Comparison of ENCODE assay signal across 19 cellular contexts in the genomic region with DNA sequence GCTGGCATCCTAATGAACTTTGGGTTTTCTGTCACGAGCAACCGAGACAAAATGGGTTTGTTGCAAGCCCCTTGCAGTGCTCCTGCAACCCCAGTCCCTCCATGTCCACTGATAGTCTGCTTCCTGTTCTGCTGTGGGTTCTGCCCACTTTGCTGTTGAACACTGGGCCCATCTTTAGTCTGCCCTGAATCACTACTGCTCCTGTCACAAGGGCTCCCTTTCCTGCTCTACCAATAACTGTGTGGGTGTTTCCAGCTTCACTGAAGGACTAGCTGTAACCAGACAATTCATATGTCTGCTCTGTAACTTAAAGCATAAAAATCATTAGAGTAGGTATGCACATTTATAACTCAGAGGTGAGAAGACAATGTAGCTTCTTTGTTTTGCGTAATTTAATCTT. TPM values are rescaled to one million over a fixed set of nuclear protein-coding genes. Genes with fewer than 3 reads are reported as not detected.
DNase-seq lines count a peak whose midpoint lies in the region; ATAC-seq and TF ChIP-seq lines count a peak whose summit lies in the region.
"Had no signal": no experiment of that assay in that cellular context is flagged by ENCODE, and none has a peak within 500 bp of the region (broad histone marks: within the 10 kb centered on the region; RNA-seq: fewer than 3 reads in every experiment).

No MANE protein-coding gene starts in this region.

- ATAC-seq in GM21786 (IDR thresholded peaks at IDR 0.05; ENCODE audit: unreplicated experiment): no peak

- H3K4me1 ChIP-seq in GM23248 (ENCODE audit: insufficient read depth): peaks cover 21% of the 10 kb centered on the region
- H3K4me1 ChIP-seq in esophagus muscularis mucosa: no peaks in the 10 kb centered on the region
- no peaks in the 10 kb centered on the region for H3K4me1 ChIP-seq in smooth muscle cell (ENCODE audit: low read depth)
- H3K4me1 ChIP-seq: left ventricle myocardium inferior had no signal

- H3K27me3 ChIP-seq in GM23248 (replicated peaks; ENCODE audit: insufficient read depth) (no peaks in the 10 kb centered on the region), esophagus muscularis mucosa (no peaks in the 10 kb centered on the region), smooth muscle cell (ENCODE audit: low read depth) (no peaks in the 10 kb centered on the region)
- H3K27me3 ChIP-seq: BLaER1 had no signal

- H3K4me2 ChIP-seq in GM23248 (ENCODE audit: unreplicated experiment) (no peak overlapping the region), smooth muscle cell (no peak overlapping the region)
- H3K4me2 ChIP-seq: BLaER1 had no signal

- TF ChIP-seq CTCF in esophagus muscularis mucosa (IDR thresholded peaks at IDR 0.05) (no peak), smooth muscle cell (IDR thresholded peaks at IDR 0.05; ENCODE audit: borderline replicate concordance, insufficient read depth, poor library complexity, severe bottlenecking) (no peak)

- H4K20me1 ChIP-seq in GM23248 (ENCODE audit: insufficient read depth) (no peaks in the 10 kb centered on the region), smooth muscle cell (ENCODE audit: low read depth) (no peaks in the 10 kb centered on the region)
- H4K20me1 ChIP-seq: BLaER1 had no signal

- H3K4me3 ChIP-seq in GM23248: no peak overlapping the region
- no peak overlapping the region for H3K4me3 ChIP-seq in esophagus muscularis mucosa
- H3K4me3 ChIP-seq in smooth muscle cell: no peak overlapping the region
- H3K4me3 ChIP-seq: BLaER1, left ventricle myocardium inferior had no signal

- H3K9me2 ChIP-seq in GM23248 (ENCODE audit: insufficient read depth): no peaks in the 10 kb centered on the region

- H3K79me2 ChIP-seq in GM23248 (ENCODE audit: insufficient read depth) (no peaks in the 10 kb centered on the region), smooth muscle cell (ENCODE audit: low read depth) (no peaks in the 10 kb centered on the region)

- peaks cover 3% of the 10 kb centered on the region for H3K9me3 Mint-ChIP-seq in activated CD4-positive, alpha-beta memory T cell treated with anti-CD3 and anti-CD28 coated beads, Interleukin-2, amount 10 ng/mL, durations not matched to agents 7 days and 5 days
- peaks cover 2% of the 10 kb centered on the region for H3K9me3 Mint-ChIP-seq in activated CD4-positive, alpha-beta memory T cell treated with anti-CD3 and anti-CD28 coated beads for 36 hours

- H3K27ac Mint-ChIP-seq in activated CD4-positive, alpha-beta memory T cell treated with anti-CD3 and anti-CD28 coated beads, Interleukin-2, amount 10 ng/mL, durations not matched to agents 7 days and 5 days: peak overlapping the region; percentile 59
- H3K27ac Mint-ChIP-seq in activated CD4-positive, alpha-beta memory T cell treated with anti-CD3 and anti-CD28 coated beads for 36 hours: no peak overlapping the region

- H3K9ac ChIP-seq in GM23248 (no peak overlapping the region), smooth muscle cell (ENCODE audit: low read depth) (peak overlapping the region; percentile 72)
- H3K9ac ChIP-seq: BLaER1 had no signal

- TF ChIP-seq POLR2A in esophagus muscularis mucosa (IDR thresholded peaks at IDR 0.05; ENCODE audit: low read depth): no peak

- CTCF ChIA-PET in activated CD4-positive, alpha-beta memory T cell treated with anti-CD3 and anti-CD28 coated beads, Interleukin-2, amount 10 ng/mL, durations not matched to agents 7 days and 5 days (lab: Charles Lee): interaction anchor here (0.9 to 5.4 kb wide), 4 partner anchors 9 to 156 kb away, joined by 3 to 55 read pairs (median 4); partner anchors contain the start of gene OXSR1
- CTCF ChIA-PET in activated CD4-positive, alpha-beta memory T cell treated with anti-CD3 and anti-CD28 coated beads for 36 hours (lab: Charles Lee): interaction anchor here (0.6 to 1.5 kb wide), 3 partner anchors 12 to 83 kb away, joined by 3 read pairs; partner anchors contain the start of gene OXSR1

- no peak overlapping the region for H3K4me3 Mint-ChIP-seq in activated CD4-positive, alpha-beta memory T cell treated with anti-CD3 and anti-CD28 coated beads, Interleukin-2, amount 10 ng/mL, durations not matched to agents 7 days and 5 days
- no peak overlapping the region for H3K4me3 Mint-ChIP-seq in activated CD4-positive, alpha-beta memory T cell treated with anti-CD3 and anti-CD28 coated beads for 36 hours
- H3K4me3 Mint-ChIP-seq: activated naive CD8-positive, alpha-beta T cell treated with anti-CD3 and anti-CD28 coated beads, Interleukin-2, amount 10 ng/mL, durations not matched to agents 7 days and 5 days had no signal

- H3K36me3 ChIP-seq in GM23248 (ENCODE audit: low read depth): no peaks in the 10 kb centered on the region
- H3K36me3 ChIP-seq in esophagus muscularis mucosa: no peaks in the 10 kb centered on the region
- no peaks in the 10 kb centered on the region for H3K36me3 ChIP-seq in smooth muscle cell (ENCODE audit: low read depth)
- H3K36me3 ChIP-seq: BLaER1, left ventricle myocardium inferior had no signal

- no peaks in the 10 kb centered on the region for H3K27me3 Mint-ChIP-seq in activated CD4-positive, alpha-beta memory T cell treated with anti-CD3 and anti-CD28 coated beads, Interleukin-2, amount 10 ng/mL, durations not matched to agents 7 days and 5 days
- H3K27me3 Mint-ChIP-seq in activated CD4-positive, alpha-beta memory T cell treated with anti-CD3 and anti-CD28 coated beads for 36 hours: no peaks in the 10 kb centered on the region
- H3K27me3 Mint-ChIP-seq: activated naive CD8-positive, alpha-beta T cell treated with anti-CD3 and anti-CD28 coated beads, Interleukin-2, amount 10 ng/mL, durations not matched to agents 7 days and 5 days had no signal

- intact Hi-C loops in activated CD4-positive, alpha-beta memory T cell treated with anti-CD3 and anti-CD28 coated beads for 36 hours (cut with micrococcal nuclease): no loop called here
- intact Hi-C loops in esophagus muscularis mucosa (cut with DNase I): no loop called here

- in situ Hi-C loops in GM23248 (cut with MboI): no loop called here

- H2AFZ ChIP-seq in GM23248 (no peak overlapping the region), smooth muscle cell (ENCODE audit: low read depth) (no peak overlapping the region)

- WGBS in GM23248 (ENCODE audit: low coverage in 1 of 2, low lambda C conversion rate in 2 of 2, missing lambda C conversion rate in 2 of 2), 2 experiments: 98 to 100% methylated on average over 3 of the region's 3 CpGs
- WGBS in esophagus muscularis mucosa: 96% methylated on average over 3 of the region's 3 CpGs
- 97% methylated on average over 3 of the region's 3 CpGs for WGBS in smooth muscle cell (ENCODE audit: low lambda C conversion rate)

- peaks cover 30% of the 10 kb centered on the region for H3F3A ChIP-seq in GM23248 (ENCODE audit: insufficient read depth)
- H3F3A ChIP-seq in smooth muscle cell (ENCODE audit: low read depth): no peaks in the 10 kb centered on the region

- DNase-seq in activated CD4-positive, alpha-beta memory T cell treated with anti-CD3 and anti-CD28 coated beads, Interleukin-2, amount 10 ng/mL, durations not matched to agents 7 days and 5 days: no peak
- DNase-seq in activated CD4-positive, alpha-beta memory T cell treated with anti-CD3 and anti-CD28 coated beads for 36 hours: no peak
- DNase-seq in GM23248 (peak; percentile 45), esophagus muscularis mucosa (ENCODE audit: extremely low spot score) (peak; percentile 26), smooth muscle cell (lab: John Stamatoyannopoulos, UW; ENCODE audit: unreplicated experiment) (no peak), SKM-1 (lab: John Stamatoyannopoulos, UW; ENCODE audit: unreplicated experiment) (no peak), COLO668 (lab: John Stamatoyannopoulos, UW; ENCODE audit: unreplicated experiment) (no peak)
- DNase-seq: activated CD8-positive, alpha-beta memory T cell treated with anti-CD3 and anti-CD28 coated beads for 24 hours; activated naive CD8-positive, alpha-beta T cell treated with anti-CD3 and anti-CD28 coated beads, Interleukin-2, amount 10 ng/mL, durations not matched to agents 7 days and 5 days; cerebellar nuclear complex; effector CD4-positive, alpha-beta T cell; glutamatergic neuron; KBM-7; left ventricle myocardium inferior; NCI-H2171 treated with DMSO at 0.1 percent for 48 hours; Right ventricle myocardium superior; stimulated activated CD4-positive, alpha-beta T cell treated with anti-CD3 and anti-CD28 coated beads, Interleukin-4, amount 100 ng/mL, for 4 hours had no signal

- H3K4me1 Mint-ChIP-seq in activated CD4-positive, alpha-beta memory T cell treated with anti-CD3 and anti-CD28 coated beads, Interleukin-2, amount 10 ng/mL, durations not matched to agents 7 days and 5 days: peaks cover 56% of the 10 kb centered on the region
- H3K4me1 Mint-ChIP-seq in activated CD4-positive, alpha-beta memory T cell treated with anti-CD3 and anti-CD28 coated beads for 36 hours (ENCODE audit: low read depth): peaks cover 33% of the 10 kb centered on the region

- POLR2A ChIA-PET in activated CD4-positive, alpha-beta memory T cell treated with anti-CD3 and anti-CD28 coated beads, Interleukin-2, amount 10 ng/mL, durations not matched to agents 7 days and 5 days (lab: Charles Lee): interaction anchor here (1.3 to 12.7 kb wide), 3 partner anchors 12 to 113 kb away, joined by 3 to 116 read pairs (median 109); partner anchors contain the start of genes ACAA1, MYD88 and OXSR1
- POLR2A ChIA-PET in activated CD4-positive, alpha-beta memory T cell treated with anti-CD3 and anti-CD28 coated beads for 36 hours (lab: Charles Lee): interaction anchor here (1.5 to 2.7 kb wide), 2 partner anchors 12 to 75 kb away, joined by 3 to 17 read pairs; partner anchors contain the start of gene OXSR1

- H3K36me3 Mint-ChIP-seq in activated CD4-positive, alpha-beta memory T cell treated with anti-CD3 and anti-CD28 coated beads, Interleukin-2, amount 10 ng/mL, durations not matched to agents 7 days and 5 days (ENCODE audit: low read depth): peaks cover 7% of the 10 kb centered on the region
- H3K36me3 Mint-ChIP-seq in activated CD4-positive, alpha-beta memory T cell treated with anti-CD3 and anti-CD28 coated beads for 36 hours: no peaks in the 10 kb centered on the region

- H3K27ac ChIP-seq in GM23248: 0 out of 2 replicates have a peak overlapping the region, but pooled peaks have one; percentile 4
- H3K27ac ChIP-seq in esophagus muscularis mucosa (replicated peaks in 1 of 4): no peak overlapping the region
- H3K27ac ChIP-seq in smooth muscle cell (ENCODE audit: low read depth): peak overlapping the region; percentile 94
- H3K27ac ChIP-seq: BLaER1, left ventricle myocardium inferior had no signal

- H3K9me3 ChIP-seq in GM23248 (ENCODE audit: low read depth) (no peaks in the 10 kb centered on the region), esophagus muscularis mucosa (no peaks in the 10 kb centered on the region), smooth muscle cell (replicated peaks; ENCODE audit: low read depth) (no peaks in the 10 kb centered on the region)
- H3K9me3 ChIP-seq: BLaER1, left ventricle myocardium inferior had no signal

- no peak for TF ChIP-seq EP300 in esophagus muscularis mucosa (IDR thresholded peaks at IDR 0.05)

RNA-seq across cellular contexts. Expression of gene OXSR1, which starts 12.7 kb away (rescaled TPM):
- total RNA-seq in activated CD4-positive, alpha-beta memory T cell treated with anti-CD3 and anti-CD28 coated beads, Interleukin-2, amount 10 ng/mL, durations not matched to agents 7 days and 5 days: 10 to 100 TPM; 67.5 to 71.3 TPM
- 10 to 100 TPM; 47.5 to 48.5 TPM for total RNA-seq in activated CD4-positive, alpha-beta memory T cell treated with anti-CD3 and anti-CD28 coated beads for 36 hours
- 29.5 and 40.0 TPM in 2 replicates for total RNA-seq in GM23248 (2014; rRNA removed; shearing (Covaris generic))
- polyA plus RNA-seq in GM23248 (2016; fragmentation: Nextera tagmentation; extraction: Ambion mirVana) (15.0 and 17.1 TPM in 2 replicates), smooth muscle cell (11.9 and 21.7 TPM in 2 replicates)
- total RNA-seq in esophagus muscularis mucosa (10 to 100 TPM; 27.0 to 46.7 (median 32.9) TPM), smooth muscle cell (50.3 and 50.6 TPM in 2 replicates)

RNA-seq across cellular contexts. Expression of gene MYD88, which starts 14.2 kb away (rescaled TPM):
- 10 to 100 TPM; 87.9 to 91.3 TPM for total RNA-seq in activated CD4-positive, alpha-beta memory T cell treated with anti-CD3 and anti-CD28 coated beads, Interleukin-2, amount 10 ng/mL, durations not matched to agents 7 days and 5 days
- total RNA-seq in activated CD4-positive, alpha-beta memory T cell treated with anti-CD3 and anti-CD28 coated beads for 36 hours: 10 to 100 TPM; 32.3 to 34.8 TPM
- 6.7 and 8.6 TPM in 2 replicates for total RNA-seq in GM23248 (2014; rRNA removed; shearing (Covaris generic))
- polyA plus RNA-seq in GM23248 (2016; fragmentation: Nextera tagmentation; extraction: Ambion mirVana) (32.1 and 33.3 TPM in 2 replicates), smooth muscle cell (37.4 and 37.5 TPM in 2 replicates)
- total RNA-seq in esophagus muscularis mucosa (10 to 100 TPM; 21.2 to 38.6 (median 26.1) TPM), smooth muscle cell (8.2 and 14.1 TPM in 2 replicates)

RNA-seq across cellular contexts. Expression of gene ACAA1, which starts 15.7 kb away (rescaled TPM):
- 10 to 100 TPM; 76.8 to 77.5 TPM for total RNA-seq in activated CD4-positive, alpha-beta memory T cell treated with anti-CD3 and anti-CD28 coated beads, Interleukin-2, amount 10 ng/mL, durations not matched to agents 7 days and 5 days
- 10 to 100 TPM; 55.5 to 57.7 TPM for total RNA-seq in activated CD4-positive, alpha-beta memory T cell treated with anti-CD3 and anti-CD28 coated beads for 36 hours
- total RNA-seq in GM23248 (2014; rRNA removed; shearing (Covaris generic)): 18.7 and 32.9 TPM in 2 replicates
- polyA plus RNA-seq in GM23248 (2016; fragmentation: Nextera tagmentation; extraction: Ambion mirVana): 49.3 and 50.5 TPM in 2 replicates
- total RNA-seq in esophagus muscularis mucosa: 10 to 100 TPM; 31.3 to 49.4 (median 39.1) TPM
- 15.4 and 22.7 TPM in 2 replicates for total RNA-seq in smooth muscle cell
- 41.8 and 43.8 TPM in 2 replicates for polyA plus RNA-seq in smooth muscle cell

Comparison
In these comparisons a context has a peak if more than half of its experiments do, and no peak if none do; other contexts are left out.
1. DNase-seq: peak in GM23248 (single experiment) and esophagus muscularis mucosa (single experiment); none in activated CD4-positive, alpha-beta memory T cell treated with anti-CD3 and anti-CD28 coated beads, Interleukin-2, amount 10 ng/mL, durations not matched to agents 7 days and 5 days (single experiment), activated CD4-positive, alpha-beta memory T cell treated with anti-CD3 and anti-CD28 coated beads for 36 hours (single experiment), smooth muscle cell (single experiment), SKM-1 (single experiment) and COLO668 (single experiment).
2. H3K27ac ChIP-seq: peak in GM23248 (single experiment) and smooth muscle cell (single experiment); none in esophagus muscularis mucosa (0 of 4).